Comparison of ENCODE assay signal across 21 cellular contexts in the genomic region with DNA sequence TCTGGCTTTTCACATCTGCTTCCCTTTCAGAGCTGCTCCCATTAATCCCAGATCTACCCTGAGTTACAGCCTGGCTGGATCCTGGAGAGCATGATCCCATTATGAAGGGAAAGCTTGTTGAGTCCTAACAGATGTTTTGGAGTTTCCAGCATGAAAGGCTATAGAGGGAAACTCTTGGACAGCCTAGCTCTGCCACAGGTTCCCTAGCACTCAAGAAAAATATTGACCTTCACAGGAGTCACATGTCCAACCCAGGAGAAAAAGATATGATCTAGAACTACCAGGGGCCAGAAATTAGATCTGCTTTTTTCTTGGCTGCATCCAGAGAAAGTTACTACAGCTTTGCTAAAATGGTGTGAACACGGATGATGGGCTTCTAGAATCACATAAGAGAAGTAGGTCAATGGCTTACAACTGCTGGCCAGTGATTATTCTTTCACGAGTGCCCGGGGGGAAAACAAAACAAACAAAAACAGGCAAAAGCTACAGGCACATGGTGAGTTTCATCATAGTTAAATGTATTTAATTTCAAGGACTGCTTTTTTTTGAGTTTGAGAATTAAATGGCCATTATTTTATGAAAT.
"Had no signal": no experiment of that assay in that cellular context is flagged by ENCODE, and none has a peak within 500 bp of the region (broad histone marks: within the 10 kb centered on the region; RNA-seq: fewer than 3 reads in every experiment).

No MANE protein-coding gene starts in this region.

- ATAC-seq: activated CD4-positive, alpha-beta T cell treated with anti-CD3 and anti-CD28 coated beads for 36 hours; activated CD8-positive, alpha-beta T cell treated with anti-CD3 and anti-CD28 coated beads for 36 hours; foreskin keratinocyte; stimulated activated memory B cell treated with anti-CD40 and anti-IgM and Interleukin-4, amounts not matched to agents 10 μg/mL and 1 μg/mL and 100 μg/mL, for 72 hours had no signal

- DNase-seq: activated CD4-positive, alpha-beta T cell treated with anti-CD3 and anti-CD28 coated beads for 36 hours; activated CD8-positive, alpha-beta T cell treated with anti-CD3 and anti-CD28 coated beads for 36 hours; activated gamma-delta T cell treated with Interleukin-2 at 50 U/mL for 16 hours; activated naive CD8-positive, alpha-beta T cell treated with anti-CD3 and anti-CD28 coated beads for 36 hours; activated T-cell treated with anti-CD3 and anti-CD28 coated beads, Interleukin-2, amount 50 U/mL, for 48 hours; amygdala; cortex of kidney; effector CD4-positive, alpha-beta T cell; esophagus squamous epithelium; foreskin keratinocyte; head of caudate nucleus; left cardiac atrium; naive B cell; posterior cingulate gyrus; retina; stimulated activated CD4-positive, alpha-beta T cell treated with anti-CD3 and anti-CD28 coated beads, Interleukin-2, amount 100 ng/mL, for 48 hours; T-helper 1 cell; uterus had no signal

- H3K27me3 ChIP-seq: esophagus squamous epithelium, foreskin keratinocyte, neutrophil, tibial nerve, uterus had no signal

- H3K9me3 ChIP-seq: esophagus squamous epithelium, neutrophil, tibial nerve, uterus had no signal

- H3K4me1 ChIP-seq: foreskin keratinocyte, uterus had no signal

- H3K27ac ChIP-seq: esophagus squamous epithelium, foreskin keratinocyte, neutrophil, tibial nerve, uterus had no signal

- H3K36me3 ChIP-seq: uterus had no signal

- H3K4me3 ChIP-seq: esophagus squamous epithelium, tibial nerve, uterus had no signal
